In genomic region chr14:67532606-67532997, GRCh38 we compare ENCODE assay signal across 9 cellular contexts. TPM values are rescaled to one million over a fixed set of nuclear protein-coding genes. Genes with fewer than 3 reads are reported as not detected.
A peak's percentile ranks its signal among the peaks of the same experiment; 100 is the strongest.
DNase-seq lines count a peak whose midpoint lies in the region; ATAC-seq and TF ChIP-seq lines count a peak whose summit lies in the region.
"Had no signal": no experiment of that assay in that cellular context is flagged by ENCODE, and none has a peak within 500 bp of the region (broad histone marks: within the 10 kb centered on the region; RNA-seq: fewer than 3 reads in every experiment).

No MANE protein-coding gene starts in this region.

- H3K36me3 ChIP-seq in ACC112 (ENCODE audit: insufficient read depth, low read length) = no peaks in the 10 kb centered on the region
- no peaks in the 10 kb centered on the region for H3K36me3 ChIP-seq in Karpas-422 (ENCODE audit: insufficient read depth, low read length)
- no peaks in the 10 kb centered on the region for H3K36me3 ChIP-seq in naive thymus-derived CD4-positive, alpha-beta T cell (ENCODE audit: control insufficient read depth in 2 of 3, insufficient read depth in 3 of 3, low read length in 3 of 3)

- no peak for DNase-seq in Karpas-422
- DNase-seq in coronary artery (ENCODE audit: low spot score) = no peak
- DNase-seq in naive thymus-derived CD4-positive, alpha-beta T cell = no peak
- no peak for DNase-seq in DMS114 treated with DMSO at 0.1 percent for 48 hours (lab: John Stamatoyannopoulos, UW; ENCODE audit: unreplicated experiment)
- DNase-seq in germinal center (ENCODE audit: low spot score) = no peak
- no peak for DNase-seq in middle frontal gyrus (ENCODE audit: extremely low spot score, low spot score)
- DNase-seq: NCI-H524 treated with DMSO at 0.1 percent for 48 hours had no signal

- H3K4me1 ChIP-seq in ACC112 (ENCODE audit: control insufficient read depth, insufficient read depth, low read length, unreplicated experiment) (no peaks in the 10 kb centered on the region), Karpas-422 (ENCODE audit: low read length) (peaks cover 14% of the 10 kb centered on the region)
- H3K4me1 ChIP-seq in naive thymus-derived CD4-positive, alpha-beta T cell (ENCODE audit: control insufficient read depth in 2 of 2, insufficient read depth in 2 of 2, low read length in 2 of 2) = no peaks in the 10 kb centered on the region

- H3K4me3 ChIP-seq in ACC112 (ENCODE audit: low read depth, low read length) (peak overlapping the region; percentile 84), Karpas-422 (ENCODE audit: low read length) (peak overlapping the region; percentile 68), coronary artery (peak overlapping the region; percentile 93)
- H3K4me3 ChIP-seq in naive thymus-derived CD4-positive, alpha-beta T cell (ENCODE audit: low read length) = peak overlapping the region; percentile 39

- ATAC-seq in naive thymus-derived CD4-positive, alpha-beta T cell = no peak
- no peak for ATAC-seq in HG03175 (IDR thresholded peaks at IDR 0.05; ENCODE audit: unreplicated experiment)

- CTCF ChIA-PET in naive thymus-derived CD4-positive, alpha-beta T cell (lab: Charles Lee) = interaction anchor here (0.8 to 0.9 kb wide), 2 partner anchors 19 to 45 kb away, joined by 3 read pairs; no protein-coding TSS in a partner anchor

- peak overlapping the region; percentile 74 for H3K4me2 ChIP-seq in Karpas-422 (ENCODE audit: low read depth, low read length, poor library complexity, severe bottlenecking)

- H3K27ac ChIP-seq in ACC112 (ENCODE audit: low read depth, low read length) = no peak overlapping the region
- no peak overlapping the region for H3K27ac ChIP-seq in Karpas-422 (ENCODE audit: low read length)
- H3K27ac ChIP-seq in coronary artery = peak overlapping the region in 1 of 2 donors; percentile 3
- H3K27ac ChIP-seq in naive thymus-derived CD4-positive, alpha-beta T cell (ENCODE audit: low read depth, low read length) = no peak overlapping the region

- POLR2A ChIA-PET in naive thymus-derived CD4-positive, alpha-beta T cell (lab: Charles Lee) = no interaction called here

- H3K4me3 Mint-ChIP-seq in naive thymus-derived CD4-positive, alpha-beta T cell = peak overlapping the region; percentile 45 to 80 (median 64)

- intact Hi-C loops in naive thymus-derived CD4-positive, alpha-beta T cell (cut with micrococcal nuclease) = loop anchor here in 1 of 2 donors (5.0 kb wide), 1 partner anchor 45 kb away; the partner anchor contains the start of gene TMEM229B

- H3K9me2 ChIP-seq in Karpas-422 (replicated peaks; ENCODE audit: insufficient read depth, low read length) = no peaks in the 10 kb centered on the region

- H3K27me3 Mint-ChIP-seq in naive thymus-derived CD4-positive, alpha-beta T cell = peaks cover 14 to 67% (median 22%) of the 10 kb centered on the region in 5 donors

- TF ChIP-seq CTCF in coronary artery (IDR thresholded peaks at IDR 0.05) = no peak

- H3K9ac ChIP-seq in Karpas-422 (ENCODE audit: low read length) = peak overlapping the region; percentile 54

- H3K36me3 Mint-ChIP-seq in naive thymus-derived CD4-positive, alpha-beta T cell = no peaks in the 10 kb centered on the region

- H3K27ac Mint-ChIP-seq in naive thymus-derived CD4-positive, alpha-beta T cell = peak overlapping the region in 1 of 9 donors; percentile 15

- no peaks in the 10 kb centered on the region for H3K9me3 ChIP-seq in Karpas-422 (ENCODE audit: low read length)
- no peaks in the 10 kb centered on the region for H3K9me3 ChIP-seq in naive thymus-derived CD4-positive, alpha-beta T cell (ENCODE audit: control insufficient read depth in 2 of 3, low read length in 3 of 3)

- H2AFZ ChIP-seq in ACC112 (ENCODE audit: low read length, unreplicated experiment) = peak overlapping the region; percentile 82
- H2AFZ ChIP-seq in Karpas-422 (ENCODE audit: low read length) = peak overlapping the region; percentile 61; the same call in 1 of the 2 replicates

- H3K9me3 Mint-ChIP-seq in naive thymus-derived CD4-positive, alpha-beta T cell = no peaks in the 10 kb centered on the region

- H3K79me2 ChIP-seq in ACC112 (ENCODE audit: control insufficient read depth, insufficient read depth, low read length, unreplicated experiment) (no peaks in the 10 kb centered on the region), Karpas-422 (ENCODE audit: low read length) (no peaks in the 10 kb centered on the region)

- H3K27me3 ChIP-seq in ACC112 (ENCODE audit: insufficient read depth, low read length) (peaks cover 48% of the 10 kb centered on the region), Karpas-422 (ENCODE audit: low read length) (peaks cover 4% of the 10 kb centered on the region; the same call in 1 of the 2 replicates)
- no peaks in the 10 kb centered on the region for H3K27me3 ChIP-seq in naive thymus-derived CD4-positive, alpha-beta T cell (ENCODE audit: control insufficient read depth in 2 of 2, insufficient read depth in 2 of 2, low read length in 2 of 2)

- peaks cover 0 to 8% (median 4%) of the 10 kb centered on the region in 7 donors for H3K4me1 Mint-ChIP-seq in naive thymus-derived CD4-positive, alpha-beta T cell

- H4K20me1 ChIP-seq in Karpas-422 (ENCODE audit: insufficient read depth, low read depth, low read length) = no peaks in the 10 kb centered on the region

RNA-seq across cellular contexts. Expression of gene PLEKHH1, which starts 0.5 kb away (rescaled TPM):
- total RNA-seq in Karpas-422 (2014; rRNA removed; shearing (Covaris generic); ENCODE audit: low replicate concordance) = 0.83 and 3.7 TPM in 2 replicates
- 1 to 10 TPM in 1 of 5 experiments, under 1 TPM in 4; 0.22 to 1.4 (median 0.32) TPM for total RNA-seq in naive thymus-derived CD4-positive, alpha-beta T cell
- not detected for polyA plus RNA-seq in naive thymus-derived CD4-positive, alpha-beta T cell

RNA-seq across cellular contexts. Expression of gene TMEM229B, which starts 44.1 kb away (rescaled TPM):
- 60.2 and 84.7 TPM in 2 replicates for total RNA-seq in Karpas-422 (2014; rRNA removed; shearing (Covaris generic); ENCODE audit: low replicate concordance)
- total RNA-seq in naive thymus-derived CD4-positive, alpha-beta T cell = 10 to 100 TPM; 19.1 to 32.2 (median 30.6) TPM
- polyA plus RNA-seq in naive thymus-derived CD4-positive, alpha-beta T cell = 10 to 100 TPM; 25.5 to 30.9 TPM

Comparison
In these comparisons a context has a peak if more than half of its experiments do, and no peak if none do; other contexts are left out.
1. H3K4me3 ChIP-seq: peak in every context shown above with its lines; median percentile 93 in coronary artery; 84 in ACC112; 68 in Karpas-422; 39 in naive thymus-derived CD4-positive, alpha-beta T cell.